ENCODE assay signal across 8 cellular contexts in genomic region chr13:46552888-46553520, GRCh38.
DNase-seq lines count a peak whose midpoint lies in the region; ATAC-seq lines count a peak whose summit lies in the region.

Gene LRCH1, plus strand, starts transcription at chr13:46553170. Its CDS starts 227 bp downstream, at chr13:46553397.

- peak; percentile 72 for ATAC-seq in GM18868 (IDR thresholded peaks at IDR 0.05; ENCODE audit: unreplicated experiment)
- ATAC-seq in HG03135 (IDR thresholded peaks at IDR 0.05; ENCODE audit: unreplicated experiment) = peak; percentile 69
- peak; percentile 85 to 87 for ATAC-seq in activated CD4-positive, CD25-positive, alpha-beta regulatory T cell treated with anti-CD3 and anti-CD28 coated beads, Interleukin-2, amount 50 U/mL, for 24 hours

- DNase-seq in 8988T (peak; percentile 75), NCI-H446 (lab: John Stamatoyannopoulos, UW) (peak; percentile 42 to 87), islet precursor cell (peak; percentile 96)
- DNase-seq in central memory CD4-positive, alpha-beta T cell = peak; percentile 81
- DNase-seq in stimulated activated CD4-positive, alpha-beta T cell treated with anti-CD3 and anti-CD28 coated beads, Interleukin-12 subunit alpha, Interleukin-12 subunit beta, amount 100 ng/mL, for 48 hours (ENCODE audit: low read depth in 2 of 3, low spot score in 1 of 3) = peak; percentile 73 to 86 (median 79)

Comparison
In these comparisons a context has a peak if more than half of its experiments do, and no peak if none do; other contexts are left out.
1. Peak in every context shown above with its lines: DNase-seq and ATAC-seq.